ENCODE assay signal across 20 cellular contexts in genomic region chr12:53986686-53987180, GRCh38. TPM values are rescaled to one million over a fixed set of nuclear protein-coding genes. Genes with fewer than 3 reads are reported as not detected.
A peak's percentile ranks its signal among the peaks of the same experiment; 100 is the strongest.
DNase-seq lines count a peak whose midpoint lies in the region; ATAC-seq and TF ChIP-seq lines count a peak whose summit lies in the region.
"Had no signal": no experiment of that assay in that cellular context is flagged by ENCODE, and none has a peak within 500 bp of the region (broad histone marks: within the 10 kb centered on the region; RNA-seq: fewer than 3 reads in every experiment).

No MANE protein-coding gene starts in this region.

- H2AFZ ChIP-seq in mammary epithelial cell (ENCODE audit: low read depth, low read length) = no peak overlapping the region
- H2AFZ ChIP-seq: parathyroid adenoma had no signal

- no peak overlapping the region for H3K9ac ChIP-seq in mammary epithelial cell (ENCODE audit: insufficient read depth, low read length)
- H3K9ac ChIP-seq: KMS-11, parathyroid adenoma had no signal

- H3K4me2 ChIP-seq in mammary epithelial cell (ENCODE audit: insufficient read depth, low read depth, low read length) = no peak overlapping the region
- H3K4me2 ChIP-seq: KMS-11 had no signal

- no peaks in the 10 kb centered on the region for H3K9me3 Mint-ChIP-seq in natural killer cell treated with Interleukin-12 subunit alpha and Interleukin-12 subunit beta and Interleukin-15 and Interleukin-18, amount 100 ng/mL, for 72 hours
- H3K9me3 Mint-ChIP-seq: T-helper 1 cell treated with Interleukin-12 subunit alpha and Interleukin-12 subunit beta and Interleukin-4 antibody, amounts not matched to agents 30 μg/mL and 1 μg/mL, for 36 hours; type B pancreatic cell had no signal

- H3K27me3 Mint-ChIP-seq in natural killer cell treated with Interleukin-12 subunit alpha and Interleukin-12 subunit beta and Interleukin-15 and Interleukin-18, amount 100 ng/mL, for 72 hours = peaks cover 71 to 84% of the 10 kb centered on the region in 2 donors

- 80% methylated on average over 8 of the region's 8 CpGs for WGBS in mammary epithelial cell (ENCODE audit: low coverage, missing lambda C conversion rate)

- H3K4me3 ChIP-seq in breast epithelium = peak overlapping the region; percentile 52 to 69 (median 54)
- no peak overlapping the region for H3K4me3 ChIP-seq in mammary epithelial cell (replicated peaks in 1 of 3; ENCODE audit: insufficient read depth in 1 of 3, low read depth in 2 of 3, low read length in 3 of 3)
- peak overlapping the region; percentile 98 for H3K4me3 ChIP-seq in epithelial cell of proximal tubule (ENCODE audit: low read depth, low read length)
- H3K4me3 ChIP-seq: colonic mucosa had no signal

- no peaks in the 10 kb centered on the region for H3K36me3 ChIP-seq in breast epithelium
- H3K36me3 ChIP-seq in mammary epithelial cell (ENCODE audit: insufficient read depth, low read length) = no peaks in the 10 kb centered on the region
- H3K36me3 ChIP-seq: colonic mucosa had no signal

- in situ Hi-C loops in mammary epithelial cell (cut with MboI; ENCODE audit: low sequenced_read_pairs in 2 of 2) = loop anchor here (5.0 to 10.0 kb wide), 2 partner anchors 218 to 219 kb away; no protein-coding TSS in a partner anchor

- no TSS peak for BruUV-seq in mammary epithelial cell (replicated peaks; lab: Mats Ljungman, UMichigan)

- H3K4me1 Mint-ChIP-seq in natural killer cell treated with Interleukin-12 subunit alpha and Interleukin-12 subunit beta and Interleukin-15 and Interleukin-18, amount 100 ng/mL, for 72 hours (ENCODE audit: low read depth in 2 of 2) = peaks cover 30 to 34% of the 10 kb centered on the region in 2 donors

- peak overlapping the region; percentile 50 to 69 for H3K27ac ChIP-seq in breast epithelium
- no peak overlapping the region for H3K27ac ChIP-seq in mammary epithelial cell (ENCODE audit: insufficient read depth, low read depth, low read length)
- H3K27ac ChIP-seq: colonic mucosa, HL-60, KMS-11, parathyroid adenoma had no signal

- no peaks in the 10 kb centered on the region for H3K9me3 ChIP-seq in breast epithelium
- no peaks in the 10 kb centered on the region for H3K9me3 ChIP-seq in mammary epithelial cell (replicated peaks; ENCODE audit: insufficient read depth, low read length)
- H3K9me3 ChIP-seq: colonic mucosa had no signal

- ATAC-seq in natural killer cell treated with Interleukin-12 subunit alpha and Interleukin-12 subunit beta and Interleukin-15 and Interleukin-18, amount 100 ng/mL, for 72 hours = no peak
- no peak for ATAC-seq in GM18502 (IDR thresholded peaks at IDR 0.05; ENCODE audit: poor library complexity, unreplicated experiment)

- no peaks in the 10 kb centered on the region for H3K36me3 Mint-ChIP-seq in natural killer cell treated with Interleukin-12 subunit alpha and Interleukin-12 subunit beta and Interleukin-15 and Interleukin-18, amount 100 ng/mL, for 72 hours
- H3K36me3 Mint-ChIP-seq: type B pancreatic cell had no signal

- DNase-seq in breast epithelium (ENCODE audit: low spot score in 2 of 2) (no peak), mammary epithelial cell (no peak), epithelial cell of proximal tubule (ENCODE audit: low read depth) (no peak), RPMI8226 (no peak), NCI-H774 (lab: John Stamatoyannopoulos, UW) (no peak)
- no peak for DNase-seq in natural killer cell treated with Interleukin-12 subunit alpha and Interleukin-12 subunit beta and Interleukin-15 and Interleukin-18, amount 100 ng/mL, for 72 hours (ENCODE audit: low spot score)
- DNase-seq in stimulated activated CD4-positive, alpha-beta T cell treated with anti-CD3 and anti-CD28 coated beads, Interleukin-12 subunit alpha, Interleukin-12 subunit beta, amount 100 ng/mL, for 4 hours = no peak
- DNase-seq: activated CD4-positive, CD25-positive, alpha-beta regulatory T cell; activated gamma-delta T cell; colonic mucosa; NCI-H2227 treated with DMSO at 0.1 percent for 48 hours had no signal

- TF ChIP-seq CTCF in breast epithelium (IDR thresholded peaks at IDR 0.05) = no peak
- TF ChIP-seq CTCF in mammary epithelial cell (conservative IDR thresholded peaks at IDR 0.05 in 1 of 2, IDR thresholded peaks at IDR 0.05 in 1 of 2; ENCODE audit: extremely low read depth in 1 of 2, insufficient read depth in 1 of 2, low read depth in 1 of 2, low read length in 2 of 2) = no peak
- TF ChIP-seq CTCF in epithelial cell of proximal tubule (conservative IDR thresholded peaks at IDR 0.05; ENCODE audit: low read depth, low read length) = no peak

- dilution Hi-C loops in mammary epithelial cell (cut with HindIII; ENCODE audit: low sequenced_read_pairs) = no loop called here

- no peak for TF ChIP-seq POLR2A in breast epithelium (IDR thresholded peaks at IDR 0.05)

- intact Hi-C loops in breast epithelium (cut with DNase I; ENCODE audit: low total_unique reads) = no loop called here
- intact Hi-C loops in mammary epithelial cell (cut with micrococcal nuclease) = loop anchor here (5.0 kb wide), 2 partner anchors 36 to 284 kb away; no protein-coding TSS in a partner anchor

- peaks cover 8 to 96% of the 10 kb centered on the region in 2 donors for H3K27me3 ChIP-seq in breast epithelium
- H3K27me3 ChIP-seq in mammary epithelial cell (ENCODE audit: insufficient read depth, low read length) = no peaks in the 10 kb centered on the region

- H3K27ac Mint-ChIP-seq in natural killer cell treated with Interleukin-12 subunit alpha and Interleukin-12 subunit beta and Interleukin-15 and Interleukin-18, amount 100 ng/mL, for 72 hours = no peak overlapping the region
- H3K27ac Mint-ChIP-seq: type B pancreatic cell had no signal

- H3K4me1 ChIP-seq in breast epithelium (peaks cover 0 to 8% of the 10 kb centered on the region in 2 donors), mammary epithelial cell (ENCODE audit: insufficient read depth, low read length) (peaks cover 36% of the 10 kb centered on the region)
- H3K4me1 ChIP-seq: colonic mucosa, parathyroid adenoma had no signal

- CTCF ChIA-PET in mammary epithelial cell (lab: Charles Lee; ENCODE audit: low non-redundant PET) = interaction anchor here (1.2 kb wide), 1 partner anchor 19 kb away, joined by 4 read pairs; no protein-coding TSS in a partner anchor

- H4K20me1 ChIP-seq in mammary epithelial cell (ENCODE audit: insufficient read depth, low read length) = no peaks in the 10 kb centered on the region

- H3K79me2 ChIP-seq in mammary epithelial cell (ENCODE audit: insufficient read depth, low read length) = no peaks in the 10 kb centered on the region
- H3K79me2 ChIP-seq: parathyroid adenoma had no signal

- H3K4me3 Mint-ChIP-seq in natural killer cell treated with Interleukin-12 subunit alpha and Interleukin-12 subunit beta and Interleukin-15 and Interleukin-18, amount 100 ng/mL, for 72 hours = peak overlapping the region; percentile 17
- H3K4me3 Mint-ChIP-seq: T-helper 1 cell treated with Interleukin-12 subunit alpha and Interleukin-12 subunit beta and Interleukin-4 antibody, amounts not matched to agents 30 μg/mL and 1 μg/mL, for 36 hours had no signal

RNA-seq across cellular contexts. Expression of gene HOXC10, which starts 1.8 kb away (rescaled TPM):
- total RNA-seq in breast epithelium (10 to 100 TPM in 1 of 3 donors, 1 to 10 TPM in 2; 2.0 to 10.9 (median 4.3) TPM), mammary epithelial cell (1 to 10 TPM; 3.3 to 3.8 TPM), epithelial cell of proximal tubule (9.5 and 15.7 TPM in 2 replicates)
- 0.83 TPM for polyA plus RNA-seq in mammary epithelial cell
- polyA minus RNA-seq in mammary epithelial cell = 1.2 TPM
- total RNA-seq in natural killer cell treated with Interleukin-12 subunit alpha and Interleukin-12 subunit beta and Interleukin-15 and Interleukin-18, amount 100 ng/mL, for 72 hours = not detected
- total RNA-seq: colonic mucosa, smooth muscle cell had no signal

RNA-seq across cellular contexts. Expression of gene HOTAIR, which starts 12.0 kb away (rescaled TPM):
- total RNA-seq in breast epithelium (1 to 10 TPM in 1 of 3 donors, under 1 TPM in 1, not detected in 1; 0.73 to 1.3 TPM), mammary epithelial cell (under 1 TPM in 1 of 2 donors, not detected in 1; 0.67 TPM), epithelial cell of proximal tubule (0.14 TPM in 1 of 2 replicates, not detected in the other)
- 0.33 TPM for polyA plus RNA-seq in mammary epithelial cell
- not detected for polyA minus RNA-seq in mammary epithelial cell
- not detected for total RNA-seq in natural killer cell treated with Interleukin-12 subunit alpha and Interleukin-12 subunit beta and Interleukin-15 and Interleukin-18, amount 100 ng/mL, for 72 hours
- total RNA-seq: colonic mucosa, smooth muscle cell had no signal
- polyA plus RNA-seq: aorta had no signal

RNA-seq across cellular contexts. Expression of gene HOXC9, which starts 13.2 kb away (rescaled TPM):
- 10 to 100 TPM in 1 of 3 donors, 1 to 10 TPM in 2; 3.8 to 16.8 (median 4.6) TPM for total RNA-seq in breast epithelium
- total RNA-seq in mammary epithelial cell = 1 to 10 TPM; 3.2 to 9.4 TPM
- 2.9 TPM for polyA plus RNA-seq in mammary epithelial cell
- polyA minus RNA-seq in mammary epithelial cell = 4.2 TPM
- total RNA-seq in epithelial cell of proximal tubule = 9.9 and 11.0 TPM in 2 replicates
- total RNA-seq in natural killer cell treated with Interleukin-12 subunit alpha and Interleukin-12 subunit beta and Interleukin-15 and Interleukin-18, amount 100 ng/mL, for 72 hours = not detected
- total RNA-seq: colonic mucosa had no signal

RNA-seq across cellular contexts. Expression of gene HOXC11, which starts 13.8 kb away (rescaled TPM):
- under 1 TPM in 1 of 3 donors, not detected in 2; 0.29 TPM for total RNA-seq in breast epithelium
- 1 to 10 TPM in 1 of 2 donors, not detected in 1; 1.5 TPM for total RNA-seq in mammary epithelial cell
- 0.22 TPM for polyA plus RNA-seq in mammary epithelial cell
- not detected for polyA minus RNA-seq in mammary epithelial cell
- 0.51 and 1.0 TPM in 2 replicates for total RNA-seq in epithelial cell of proximal tubule
- total RNA-seq in natural killer cell treated with Interleukin-12 subunit alpha and Interleukin-12 subunit beta and Interleukin-15 and Interleukin-18, amount 100 ng/mL, for 72 hours = not detected
- total RNA-seq: colonic mucosa had no signal

RNA-seq across cellular contexts. Expression of gene HOXC8, which starts 22.1 kb away (rescaled TPM):
- total RNA-seq in breast epithelium = 1 to 10 TPM in 2 of 3 donors, under 1 TPM in 1; 0.73 to 5.4 (median 2.0) TPM
- total RNA-seq in mammary epithelial cell = 1 to 10 TPM; 2.3 to 7.9 TPM
- polyA plus RNA-seq in mammary epithelial cell = 4.3 TPM
- polyA minus RNA-seq in mammary epithelial cell = 3.2 TPM
- 1.3 and 1.4 TPM in 2 replicates for total RNA-seq in epithelial cell of proximal tubule
- not detected for total RNA-seq in natural killer cell treated with Interleukin-12 subunit alpha and Interleukin-12 subunit beta and Interleukin-15 and Interleukin-18, amount 100 ng/mL, for 72 hours
- total RNA-seq: A172, colonic mucosa had no signal

Comparison
In these comparisons a context has a peak if more than half of its experiments do, and no peak if none do; other contexts are left out.
1. H3K4me3 ChIP-seq: peak in breast epithelium (3 of 3) and epithelial cell of proximal tubule (single experiment); none in mammary epithelial cell (0 of 3).
2. RNA of gene HOXC9, which starts 13.2 kb away (total RNA-seq): 9.9 to 11.0 TPM in epithelial cell of proximal tubule, 3.2 to 9.4 TPM in mammary epithelial cell and 3.8 to 16.8 TPM in breast epithelium; not detected in natural killer cell treated with Interleukin-12 subunit alpha and Interleukin-12 subunit beta and Interleukin-15 and Interleukin-18, amount 100 ng/mL, for 72 hours; every median in the first group is over 4 times any median in the second.